30 cellular contexts compared by ENCODE assay signal in the genomic region with DNA sequence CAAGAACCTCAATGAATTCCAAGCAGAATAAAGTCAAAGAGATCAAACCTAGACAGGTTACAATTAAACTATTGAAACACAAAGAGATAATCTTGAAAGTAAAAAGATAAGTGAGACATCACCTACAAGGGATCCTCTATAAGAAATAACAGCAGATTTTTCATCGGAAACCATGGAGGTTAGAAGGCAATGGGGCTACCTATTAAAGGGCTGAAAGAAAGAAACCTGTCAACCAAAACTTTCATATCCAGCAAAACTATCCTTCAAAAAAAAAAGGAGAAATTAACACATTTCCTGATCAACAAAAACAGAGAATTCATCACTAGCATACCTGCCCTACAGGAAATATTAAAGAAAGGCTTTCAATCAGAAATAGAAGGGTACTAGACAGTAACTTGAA.
DNase-seq lines count a peak whose midpoint lies in the region; ATAC-seq and TF ChIP-seq lines count a peak whose summit lies in the region.
"Had no signal": no experiment of that assay in that cellular context is flagged by ENCODE, and none has a peak within 500 bp of the region (broad histone marks: within the 10 kb centered on the region; RNA-seq: fewer than 3 reads in every experiment).

No MANE protein-coding gene starts in this region.

- ATAC-seq in HCT116 (no peak), heart right ventricle (no peak)
- ATAC-seq in activated naive CD8-positive, alpha-beta T cell treated with anti-CD3 and anti-CD28 coated beads, Interleukin-2, amount 50 U/mL, for 24 hours: no peak
- ATAC-seq: left cardiac atrium; natural killer cell treated with Interleukin-12 subunit alpha and Interleukin-12 subunit beta and Interleukin-15 and Interleukin-18, amount 100 ng/mL, for 72 hours; psoas muscle; SK-N-SH treated with all-trans-retinoic acid at 6 μM for 48 hours; T-helper 17 cell had no signal

- no peak overlapping the region for H3K27ac Mint-ChIP-seq in activated naive CD8-positive, alpha-beta T cell treated with anti-CD3 and anti-CD28 coated beads, Interleukin-2, amount 50 U/mL, for 24 hours
- H3K27ac Mint-ChIP-seq: activated CD4-positive, alpha-beta memory T cell treated with anti-CD3 and anti-CD28 coated beads, Interleukin-2, amount 10 ng/mL, durations not matched to agents 7 days and 5 days; activated naive CD4-positive, alpha-beta T cell treated with anti-CD3 and anti-CD28 coated beads, Interleukin-2, amount 10 ng/mL, durations not matched to agents 7 days and 5 days; activated T-helper 1 cell treated with anti-CD3 and anti-CD28 coated beads, Interleukin-12 subunit alpha, Interleukin-12 subunit beta, Interleukin-2, Interleukin-4 antibody, amounts not matched to agents 30 ng/mL and 10 ng/mL and 1 ng/mL, durations not matched to agents 14 hours and 24 hours and 36 hours; immature natural killer cell; natural killer cell treated with Interleukin-12 subunit alpha and Interleukin-12 subunit beta and Interleukin-15 and Interleukin-18, amount 100 ng/mL, for 72 hours; T-helper 17 cell had no signal

- no peaks in the 10 kb centered on the region for H3K4me1 Mint-ChIP-seq in activated naive CD8-positive, alpha-beta T cell treated with anti-CD3 and anti-CD28 coated beads, Interleukin-2, amount 50 U/mL, for 24 hours
- H3K4me1 Mint-ChIP-seq: activated CD4-positive, alpha-beta memory T cell treated with anti-CD3 and anti-CD28 coated beads, Interleukin-2, amount 10 ng/mL, durations not matched to agents 7 days and 5 days; activated naive CD4-positive, alpha-beta T cell treated with anti-CD3 and anti-CD28 coated beads, Interleukin-2, amount 10 ng/mL, durations not matched to agents 7 days and 5 days; immature natural killer cell; T-helper 17 cell had no signal

- H3K9me2 ChIP-seq in HCT116 (ENCODE audit: insufficient read depth): no peaks in the 10 kb centered on the region
- no peaks in the 10 kb centered on the region for H3K9me2 ChIP-seq in OCI-LY7 (ENCODE audit: insufficient read depth, low read length)
- H3K9me2 ChIP-seq in hepatocyte (replicated peaks; ENCODE audit: insufficient read depth): no peaks in the 10 kb centered on the region

- no peak overlapping the region for H2BK5ac ChIP-seq in mesendoderm (ENCODE audit: low read length)

- H2AFZ ChIP-seq in HCT116 (ENCODE audit: low read depth, low read length, poor library complexity, severe bottlenecking): no peak overlapping the region
- H2AFZ ChIP-seq in OCI-LY7 (ENCODE audit: low read length): no peak overlapping the region
- no peak overlapping the region for H2AFZ ChIP-seq in hepatocyte

- TF ChIP-seq RAD21 in HCT116 (IDR thresholded peaks at IDR 0.05; ENCODE audit: low read depth): no peak

- intact Hi-C loops in HCT116 (cut with micrococcal nuclease) (no loop called here), OCI-LY7 (cut with micrococcal nuclease; ENCODE audit: unreplicated experiment) (no loop called here), heart right ventricle (cut with DNase I) (no loop called here)

- H3K4ac ChIP-seq in mesendoderm (ENCODE audit: low read depth, low read length): no peak overlapping the region

- DNase-seq in NCI-H82 (lab: John Stamatoyannopoulos, UW) (peak; percentile 4), NCI-H82 treated with DMSO at 0.1 percent for 48 hours (lab: John Stamatoyannopoulos, UW; ENCODE audit: unreplicated experiment) (no peak), HCT116 (ENCODE audit: low read depth, low spot score) (peak; percentile 7), OCI-LY7 (ENCODE audit: low spot score) (peak; percentile 25), mesendoderm (peak; percentile 69), hepatocyte (ENCODE audit: low spot score) (no peak), heart right ventricle (no peak)
- no peak for DNase-seq in activated naive CD8-positive, alpha-beta T cell treated with anti-CD3 and anti-CD28 coated beads, Interleukin-2, amount 50 U/mL, for 24 hours
- DNase-seq: activated CD4-positive, alpha-beta memory T cell treated with anti-CD3 and anti-CD28 coated beads, Interleukin-2, amount 10 ng/mL, durations not matched to agents 7 days and 5 days; activated CD8-positive, alpha-beta memory T cell treated with anti-CD3 and anti-CD28 coated beads, Interleukin-2, amount 50 U/mL, for 4 hours; activated naive CD4-positive, alpha-beta T cell treated with anti-CD3 and anti-CD28 coated beads, Interleukin-2, amount 10 ng/mL, durations not matched to agents 7 days and 5 days; amygdala; brain microvascular endothelial cell; GDM1; hypothalamus; immature natural killer cell; IMR-90; left cardiac atrium; NCI-H1417 treated with DMSO at 0.1 percent for 48 hours; NCI-H2029 treated with DMSO at 0.1 percent for 48 hours; psoas muscle; Right ventricle myocardium superior; sigmoid colon; stimulated activated CD4-positive, alpha-beta T cell treated with anti-CD3 and anti-CD28 coated beads, Interleukin-4, amount 100 ng/mL, for 24 hours; T-helper 17 cell; tibial artery had no signal

- H3K9me3 Mint-ChIP-seq in activated naive CD8-positive, alpha-beta T cell treated with anti-CD3 and anti-CD28 coated beads, Interleukin-2, amount 50 U/mL, for 24 hours: peaks cover 46% of the 10 kb centered on the region

- H3K9ac ChIP-seq in HCT116 (ENCODE audit: low read length) (no peak overlapping the region), mesendoderm (ENCODE audit: low read length) (no peak overlapping the region)

- WGBS in mesendoderm (ENCODE audit: extremely low coverage, insufficient coverage, low lambda C conversion rate): no CpG with 5 or more reads among the region's 1 CpG
- WGBS in hepatocyte (ENCODE audit: low lambda C conversion rate, missing lambda C conversion rate): 93% methylated on average over 1 of the region's 1 CpG
- 89 to 95% methylated on average over 1 of the region's 1 CpG for WGBS in heart right ventricle, 2 donors

- H3K9me3 ChIP-seq in HCT116 (ENCODE audit: control insufficient read depth in 1 of 2, insufficient read depth in 1 of 2, low read depth in 1 of 2, low read length in 2 of 2) (peaks cover 16 to 21% of the 10 kb centered on the region in 2 experiments; a peak in 2 of 4 replicates), OCI-LY7 (ENCODE audit: low read length) (peaks cover 14% of the 10 kb centered on the region), hepatocyte (ENCODE audit: low read depth) (peaks cover 5% of the 10 kb centered on the region), heart right ventricle (peaks cover 0 to 51% (median 26%) of the 10 kb centered on the region in 11 donors)

- no peak overlapping the region for H3K56ac ChIP-seq in mesendoderm (ENCODE audit: low read length)

- no peak overlapping the region for H2BK120ac ChIP-seq in mesendoderm (ENCODE audit: low read depth, low read length)

- no peak overlapping the region for H2BK15ac ChIP-seq in mesendoderm (replicated peaks; ENCODE audit: low read depth)

- H3K27me3 ChIP-seq in HCT116 (ENCODE audit: insufficient read depth, low read length) (no peaks in the 10 kb centered on the region), mesendoderm (ENCODE audit: insufficient read depth, low read length, poor library complexity) (no peaks in the 10 kb centered on the region), hepatocyte (no peaks in the 10 kb centered on the region), heart right ventricle (no peaks in the 10 kb centered on the region)
- H3K27me3 ChIP-seq: brain microvascular endothelial cell, sigmoid colon, tibial artery, vagina had no signal

- H3K18ac ChIP-seq in mesendoderm (ENCODE audit: low read length): no peak overlapping the region

- H4K8ac ChIP-seq in mesendoderm (ENCODE audit: low read depth, low read length): no peak overlapping the region

- H3K79me2 ChIP-seq in HCT116 (ENCODE audit: insufficient read depth, low read length) (no peaks in the 10 kb centered on the region), OCI-LY7 (ENCODE audit: insufficient read depth, low read depth, low read length) (no peaks in the 10 kb centered on the region), mesendoderm (ENCODE audit: control insufficient read depth, insufficient read depth, low read length) (no peaks in the 10 kb centered on the region), hepatocyte (no peaks in the 10 kb centered on the region)

- H3K4me3 ChIP-seq in HCT116 (replicated peaks in 1 of 2; ENCODE audit: low read depth in 1 of 2, low read length in 2 of 2) (no peak overlapping the region), OCI-LY7 (ENCODE audit: low read depth, low read length, poor library complexity, severe bottlenecking) (no peak overlapping the region), mesendoderm (ENCODE audit: low read length) (no peak overlapping the region), hepatocyte (no peak overlapping the region), heart right ventricle (no peak overlapping the region)
- H3K4me3 ChIP-seq: psoas muscle, sigmoid colon, tibial artery, vagina had no signal

- H3K4me1 ChIP-seq in HCT116 (ENCODE audit: control insufficient read depth in 1 of 2, insufficient read depth in 2 of 2, low read length in 2 of 2) (no peaks in the 10 kb centered on the region), OCI-LY7 (ENCODE audit: insufficient read depth, low read length, poor library complexity, severe bottlenecking) (no peaks in the 10 kb centered on the region), mesendoderm (ENCODE audit: control insufficient read depth, low read depth, low read length) (no peaks in the 10 kb centered on the region), hepatocyte (ENCODE audit: insufficient read depth) (no peaks in the 10 kb centered on the region), heart right ventricle (peaks cover 0 to 3% (median 0%) of the 10 kb centered on the region in 9 donors)
- H3K4me1 ChIP-seq: tibial artery had no signal

- CTCF ChIA-PET in HCT116 (lab: Charles Lee): no interaction called here
- CTCF ChIA-PET in OCI-LY7 (lab: Charles Lee; ENCODE audit: unreplicated experiment): no interaction called here

- no peaks in the 10 kb centered on the region for H3K36me3 Mint-ChIP-seq in activated naive CD8-positive, alpha-beta T cell treated with anti-CD3 and anti-CD28 coated beads, Interleukin-2, amount 50 U/mL, for 24 hours (ENCODE audit: low read depth)
- H3K36me3 Mint-ChIP-seq: activated naive CD4-positive, alpha-beta T cell treated with anti-CD3 and anti-CD28 coated beads, Interleukin-2, amount 10 ng/mL, durations not matched to agents 7 days and 5 days; immature natural killer cell had no signal

- H3K4me3 Mint-ChIP-seq in activated naive CD8-positive, alpha-beta T cell treated with anti-CD3 and anti-CD28 coated beads, Interleukin-2, amount 50 U/mL, for 24 hours: no peak overlapping the region
- H3K4me3 Mint-ChIP-seq: activated CD4-positive, alpha-beta memory T cell treated with anti-CD3 and anti-CD28 coated beads, Interleukin-2, amount 10 ng/mL, durations not matched to agents 7 days and 5 days; activated naive CD4-positive, alpha-beta T cell treated with anti-CD3 and anti-CD28 coated beads, Interleukin-2, amount 10 ng/mL, durations not matched to agents 7 days and 5 days; activated T-helper 1 cell treated with anti-CD3 and anti-CD28 coated beads, Interleukin-12 subunit alpha, Interleukin-12 subunit beta, Interleukin-2, Interleukin-4 antibody, amounts not matched to agents 30 ng/mL and 10 ng/mL and 1 ng/mL, durations not matched to agents 14 hours and 24 hours and 36 hours; immature natural killer cell; natural killer cell treated with Interleukin-12 subunit alpha and Interleukin-12 subunit beta and Interleukin-15 and Interleukin-18, amount 100 ng/mL, for 72 hours; T-helper 17 cell had no signal

- no peak overlapping the region for H3K23ac ChIP-seq in mesendoderm (ENCODE audit: low read length)

- POLR2A ChIA-PET in HCT116 (lab: Charles Lee) (no interaction called here), OCI-LY7 (lab: Charles Lee) (no interaction called here)

- no peaks in the 10 kb centered on the region for H3K79me1 ChIP-seq in mesendoderm (ENCODE audit: low read length)

- BruUV-seq in HCT116 (replicated peaks; lab: Mats Ljungman, UMichigan) (no TSS peak), OCI-LY7 (replicated peaks; lab: Mats Ljungman, UMichigan) (no TSS peak)

- H3K27me3 Mint-ChIP-seq in activated naive CD8-positive, alpha-beta T cell treated with anti-CD3 and anti-CD28 coated beads, Interleukin-2, amount 50 U/mL, for 24 hours: no peaks in the 10 kb centered on the region
- H3K27me3 Mint-ChIP-seq: activated CD4-positive, alpha-beta memory T cell treated with anti-CD3 and anti-CD28 coated beads, Interleukin-2, amount 10 ng/mL, durations not matched to agents 7 days and 5 days; activated naive CD4-positive, alpha-beta T cell treated with anti-CD3 and anti-CD28 coated beads, Interleukin-2, amount 10 ng/mL, durations not matched to agents 7 days and 5 days; T-helper 17 cell had no signal

- TF ChIP-seq POLR2A in HCT116 (IDR thresholded peaks at IDR 0.05; ENCODE audit: borderline replicate concordance, extremely low read depth, insufficient read depth, insufficient read length): no peak

- TF ChIP-seq CTCF in HCT116 (IDR thresholded peaks at IDR 0.05 in 2 of 3, conservative IDR thresholded peaks at IDR 0.05 in 1 of 3; ENCODE audit: borderline replicate concordance in 1 of 3, insufficient read depth in 1 of 3, low read depth in 2 of 3, low read length in 2 of 3): no peak
- no peak for TF ChIP-seq CTCF in OCI-LY7 (conservative IDR thresholded peaks at IDR 0.05; ENCODE audit: low read length)
- TF ChIP-seq CTCF in hepatocyte (IDR thresholded peaks at IDR 0.05; ENCODE audit: poor library complexity): no peak
- no peak for TF ChIP-seq CTCF in heart right ventricle (IDR thresholded peaks at IDR 0.05)

- no peak overlapping the region for H4K5ac ChIP-seq in mesendoderm (ENCODE audit: low read length)

- RAD21 ChIA-PET in HCT116 (lab: Charles Lee; ENCODE audit: low non-redundant PET in 1 of 2, low total read pairs in 2 of 2, uncharacterized antibody in 2 of 2, unreplicated experiment in 2 of 2): no interaction called here

- no peaks in the 10 kb centered on the region for H3K36me3 ChIP-seq in HCT116 (ENCODE audit: control insufficient read depth in 1 of 2, insufficient read depth in 2 of 2, low read length in 2 of 2)
- H3K36me3 ChIP-seq in OCI-LY7 (ENCODE audit: insufficient read depth, low read length): no peaks in the 10 kb centered on the region
- H3K36me3 ChIP-seq in mesendoderm (ENCODE audit: control insufficient read depth, insufficient read depth, low read length): no peaks in the 10 kb centered on the region
- H3K36me3 ChIP-seq in hepatocyte (replicated peaks; ENCODE audit: insufficient read depth, low read depth): no peaks in the 10 kb centered on the region
- H3K36me3 ChIP-seq in heart right ventricle: no peaks in the 10 kb centered on the region
- H3K36me3 ChIP-seq: brain microvascular endothelial cell, sigmoid colon, tibial artery, vagina had no signal

- no peak overlapping the region for H3K27ac ChIP-seq in HCT116 (ENCODE audit: low read depth, low read length)
- H3K27ac ChIP-seq in OCI-LY7 (ENCODE audit: low read depth, low read length, poor library complexity, severe bottlenecking): no peak overlapping the region
- no peak overlapping the region for H3K27ac ChIP-seq in mesendoderm (ENCODE audit: low read depth, low read length)
- no peak overlapping the region for H3K27ac ChIP-seq in hepatocyte
- no peak overlapping the region for H3K27ac ChIP-seq in heart right ventricle
- H3K27ac ChIP-seq: brain microvascular endothelial cell, psoas muscle, sigmoid colon, tibial artery, vagina had no signal

- H4K20me1 ChIP-seq in HCT116 (ENCODE audit: insufficient read depth) (no peaks in the 10 kb centered on the region), OCI-LY7 (ENCODE audit: insufficient read depth, low read length) (no peaks in the 10 kb centered on the region), hepatocyte (ENCODE audit: insufficient read depth, poor library complexity, severe bottlenecking) (no peaks in the 10 kb centered on the region)

- no peak overlapping the region for H2AK5ac ChIP-seq in mesendoderm (ENCODE audit: low read length)

- H3K4me2 ChIP-seq in HCT116 (ENCODE audit: low read length) (no peak overlapping the region), OCI-LY7 (ENCODE audit: low read length) (no peak overlapping the region), mesendoderm (ENCODE audit: low read length) (no peak overlapping the region), hepatocyte (no peak overlapping the region)

Comparison
In these comparisons a context has a peak if more than half of its experiments do, and no peak if none do; other contexts are left out.
1. DNase-seq: peak in NCI-H82 (single experiment), HCT116 (single experiment), OCI-LY7 (single experiment) and mesendoderm (single experiment); none in NCI-H82 treated with DMSO at 0.1 percent for 48 hours (single experiment), hepatocyte (single experiment), heart right ventricle (0 of 2) and activated naive CD8-positive, alpha-beta T cell treated with anti-CD3 and anti-CD28 coated beads, Interleukin-2, amount 50 U/mL, for 24 hours (single experiment).